ENCODE assay signal across 27 cellular contexts in genomic region chr5:57785946-57786345, GRCh38.
"Had no signal": no experiment of that assay in that cellular context is flagged by ENCODE, and none has a peak within 500 bp of the region (broad histone marks: within the 10 kb centered on the region; RNA-seq: fewer than 3 reads in every experiment).

No MANE protein-coding gene starts in this region.

- H3K9me3 Mint-ChIP-seq: naive thymus-derived CD8-positive, alpha-beta T cell; natural killer cell treated with Interleukin-12 subunit alpha and Interleukin-12 subunit beta and Interleukin-15 and Interleukin-18, amount 100 ng/mL, for 72 hours; nephron progenitor cell; neural crest cell; stimulated activated effector memory CD8-positive, alpha-beta T cell treated with anti-CD3 and anti-CD28 coated beads, Interleukin-12 subunit alpha, Interleukin-12 subunit beta, amount 100 ng/mL, for 72 hours; stimulated activated naive B cell treated with anti-CD40 and anti-IgM and Interleukin-4, amounts not matched to agents 10 μg/mL and 1 μg/mL and 100 μg/mL, for 72 hours; stimulated activated naive CD8-positive, alpha-beta T cell treated with anti-CD3 and anti-CD28 coated beads, Interleukin-15, Interleukin-2, amounts not matched to agents 100 ng/mL and 50 ng/mL, for 24 hours had no signal

- H3K4me3 Mint-ChIP-seq: naive thymus-derived CD8-positive, alpha-beta T cell; natural killer cell treated with Interleukin-12 subunit alpha and Interleukin-12 subunit beta and Interleukin-15 and Interleukin-18, amount 100 ng/mL, for 72 hours; nephron progenitor cell; neural crest cell; stimulated activated effector memory CD8-positive, alpha-beta T cell treated with anti-CD3 and anti-CD28 coated beads, Interleukin-12 subunit alpha, Interleukin-12 subunit beta, amount 100 ng/mL, for 72 hours; stimulated activated naive B cell treated with anti-CD40 and anti-IgM and Interleukin-4, amounts not matched to agents 10 μg/mL and 1 μg/mL and 100 μg/mL, for 72 hours; stimulated activated naive CD8-positive, alpha-beta T cell treated with anti-CD3 and anti-CD28 coated beads, Interleukin-15, Interleukin-2, amounts not matched to agents 100 ng/mL and 50 ng/mL, for 24 hours; type B pancreatic cell had no signal

- H3K27me3 Mint-ChIP-seq: type B pancreatic cell had no signal

- H3K27ac Mint-ChIP-seq: naive thymus-derived CD8-positive, alpha-beta T cell; natural killer cell treated with Interleukin-12 subunit alpha and Interleukin-12 subunit beta and Interleukin-15 and Interleukin-18, amount 100 ng/mL, for 72 hours; nephron progenitor cell; stimulated activated effector memory CD8-positive, alpha-beta T cell treated with anti-CD3 and anti-CD28 coated beads, Interleukin-12 subunit alpha, Interleukin-12 subunit beta, amount 100 ng/mL, for 72 hours; stimulated activated naive B cell treated with anti-CD40 and anti-IgM and Interleukin-4, amounts not matched to agents 10 μg/mL and 1 μg/mL and 100 μg/mL, for 72 hours; stimulated activated naive CD8-positive, alpha-beta T cell treated with anti-CD3 and anti-CD28 coated beads, Interleukin-15, Interleukin-2, amounts not matched to agents 100 ng/mL and 50 ng/mL, for 24 hours; type B pancreatic cell had no signal

- H3K9me3 ChIP-seq: neutrophil, pancreas, prostate gland, right lobe of liver, sigmoid colon, stomach, thoracic aorta, thyroid gland, tibial nerve, upper lobe of right lung, uterus had no signal

- DNase-seq: naive thymus-derived CD8-positive, alpha-beta T cell; nephron progenitor cell; nucleus accumbens; pancreas; right cardiac atrium; right lobe of liver; sigmoid colon; small intestine; stimulated activated CD4-positive, alpha-beta T cell treated with anti-CD3 and anti-CD28 coated beads, Interleukin-15, amount 100 ng/mL, for 24 hours; stimulated activated CD4-positive, alpha-beta T cell treated with anti-CD3 and anti-CD28 coated beads, Interleukin-2, amount 100 ng/mL, for 24 hours; stimulated activated CD4-positive, alpha-beta T cell treated with anti-CD3 and anti-CD28 coated beads, Interleukin-2, amount 100 ng/mL, for 48 hours; stimulated activated CD4-positive, alpha-beta T cell treated with anti-CD3 and anti-CD28 coated beads, Interleukin-4, amount 100 ng/mL, for 24 hours; stimulated activated naive B cell treated with anti-CD40 and anti-IgM and Interleukin-4, amounts not matched to agents 10 μg/mL and 1 μg/mL and 100 μg/mL, for 72 hours; stimulated activated naive CD4-positive, alpha-beta T cell treated with Interleukin-2 at 50 U/mL for 16 hours; stomach; thyroid gland; upper lobe of right lung; uterus had no signal

- H3K27me3 ChIP-seq: neutrophil, pancreas, right lobe of liver, sigmoid colon, stomach, thyroid gland, tibial nerve, upper lobe of right lung, uterus had no signal

- H3K4me1 ChIP-seq: pancreas, prostate gland, right lobe of liver, sigmoid colon, stomach, uterus had no signal

- H3K27ac ChIP-seq: neutrophil, pancreas, prostate gland, right lobe of liver, sigmoid colon, stomach, thoracic aorta, thyroid gland, tibial nerve, upper lobe of right lung, uterus had no signal

- ATAC-seq: naive thymus-derived CD8-positive, alpha-beta T cell; natural killer cell treated with Interleukin-12 subunit alpha and Interleukin-12 subunit beta and Interleukin-15 and Interleukin-18, amount 100 ng/mL, for 72 hours; pancreas; right cardiac atrium; right lobe of liver; stimulated activated effector memory CD8-positive, alpha-beta T cell treated with anti-CD3 and anti-CD28 coated beads, Interleukin-12 subunit alpha, Interleukin-12 subunit beta, amount 100 ng/mL, for 72 hours; stimulated activated naive B cell treated with anti-CD40 and anti-IgM and Interleukin-4, amounts not matched to agents 10 μg/mL and 1 μg/mL and 100 μg/mL, for 72 hours; upper lobe of right lung had no signal

- H3K4me3 ChIP-seq: pancreas, prostate gland, right lobe of liver, sigmoid colon, stomach, thoracic aorta, thyroid gland, tibial nerve, upper lobe of right lung, uterus had no signal

- H3K36me3 Mint-ChIP-seq: naive thymus-derived CD8-positive, alpha-beta T cell; natural killer cell treated with Interleukin-12 subunit alpha and Interleukin-12 subunit beta and Interleukin-15 and Interleukin-18, amount 100 ng/mL, for 72 hours; stimulated activated effector memory CD8-positive, alpha-beta T cell treated with anti-CD3 and anti-CD28 coated beads, Interleukin-12 subunit alpha, Interleukin-12 subunit beta, amount 100 ng/mL, for 72 hours; stimulated activated naive B cell treated with anti-CD40 and anti-IgM and Interleukin-4, amounts not matched to agents 10 μg/mL and 1 μg/mL and 100 μg/mL, for 72 hours; type B pancreatic cell had no signal

- H3K4me1 Mint-ChIP-seq: naive thymus-derived CD8-positive, alpha-beta T cell; nephron progenitor cell; neural crest cell; stimulated activated effector memory CD8-positive, alpha-beta T cell treated with anti-CD3 and anti-CD28 coated beads, Interleukin-12 subunit alpha, Interleukin-12 subunit beta, amount 100 ng/mL, for 72 hours; stimulated activated naive B cell treated with anti-CD40 and anti-IgM and Interleukin-4, amounts not matched to agents 10 μg/mL and 1 μg/mL and 100 μg/mL, for 72 hours had no signal

- H3K36me3 ChIP-seq: neutrophil, pancreas, prostate gland, right lobe of liver, sigmoid colon, stomach, thoracic aorta, thyroid gland, tibial nerve, upper lobe of right lung, uterus had no signal
